ENCODE assay signal across 33 cellular contexts in the genomic region with DNA sequence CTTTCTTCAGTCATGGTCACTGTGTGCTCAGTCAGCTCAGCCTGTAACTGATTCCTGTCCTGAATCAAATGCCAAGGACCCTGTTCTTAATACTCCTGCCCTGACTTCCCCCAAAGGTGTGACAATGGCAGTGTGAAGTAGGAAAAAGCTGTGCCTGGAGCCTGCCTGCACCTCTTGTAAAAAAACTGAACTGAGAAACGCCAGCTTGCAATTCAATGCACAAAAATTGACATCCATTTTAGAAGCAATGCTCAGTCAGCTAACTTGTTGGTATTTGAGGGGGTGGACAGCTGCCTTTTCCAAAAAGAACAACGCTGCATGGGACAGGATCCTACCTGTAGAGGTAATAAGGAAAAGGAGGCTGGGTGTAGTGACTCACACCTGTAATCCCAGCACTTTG.
"Had no signal": no experiment of that assay in that cellular context is flagged by ENCODE, and none has a peak within 500 bp of the region (broad histone marks: within the 10 kb centered on the region; RNA-seq: fewer than 3 reads in every experiment).

No MANE protein-coding gene starts in this region.

- H3K4me2 ChIP-seq: KMS-11 had no signal

- ATAC-seq: activated CD8-positive, alpha-beta T cell treated with anti-CD3 and anti-CD28 coated beads, Interleukin-2, amount 10 ng/mL, durations not matched to agents 7 days and 5 days; activated T-cell treated with anti-CD3 and anti-CD28 coated beads, Interleukin-2, amount 50 U/mL, for 4 hours; PC-3 had no signal

- H3K9ac ChIP-seq: KMS-11 had no signal

- FAIRE-seq: RCC 7860 had no signal

- H3K27me3 ChIP-seq: brain microvascular endothelial cell had no signal

- DNase-seq: activated CD4-positive, alpha-beta T cell treated with anti-CD3 and anti-CD28 coated beads for 1 hour; activated CD4-positive, alpha-beta T cell treated with anti-CD3 and anti-CD28 coated beads for 48 hours; activated CD4-positive, alpha-beta T cell treated with anti-CD3 and anti-CD28 coated beads, Interleukin-2, amount 50 U/mL, for 48 hours; activated CD4-positive, CD25-positive, alpha-beta regulatory T cell; activated CD8-positive, alpha-beta T cell treated with anti-CD3 and anti-CD28 coated beads, Interleukin-2, amount 10 ng/mL, durations not matched to agents 7 days and 5 days; activated effector memory CD4-positive, alpha-beta T cell treated with Interleukin-2 at 50 U/mL for 16 hours; activated naive CD4-positive, alpha-beta T cell; activated naive CD4-positive, alpha-beta T cell treated with anti-CD3 and anti-CD28 coated beads, Interleukin-2, amount 50 U/mL, for 16 hours; activated naive CD8-positive, alpha-beta T cell treated with anti-CD3 and anti-CD28 coated beads for 36 hours; activated T-cell treated with anti-CD3 and anti-CD28 coated beads, Interleukin-2, amount 50 U/mL, for 4 hours; amniotic stem cell; aorta; brain microvascular endothelial cell; NCI-H1092 treated with DMSO at 0.1 percent for 48 hours; NCI-H1417; NCI-H146; NCI-H187; NCI-H2029 treated with DMSO at 0.1 percent for 48 hours; NCI-H2107; NCI-H2171; NCI-H510A; NCI-H526; NCI-H748 treated with DMSO at 0.1 percent for 48 hours; NK-92 treated with Interleukin-12 subunit alpha and Interleukin-12 subunit beta, amount 100 ng/mL, for 24 hours; Right ventricle myocardium superior; SW 1271; T-helper 1 cell; T-helper 2 cell; T1000; WERI-Rb-1 had no signal

- H3K27ac ChIP-seq: brain microvascular endothelial cell, KMS-11, WERI-Rb-1 had no signal

- H3K36me3 ChIP-seq: brain microvascular endothelial cell, WERI-Rb-1 had no signal
